1 cellular context compared by ENCODE assay signal in genomic region chr2:231531408-231532188, GRCh38.
A peak's percentile ranks its signal among the peaks of the same experiment; 100 is the strongest.
TF ChIP-seq lines count a peak whose summit lies in the region.

No MANE protein-coding gene starts in this region.

TF ChIP-seq in K562, 482 proteins besides CTCF, POLR2A, EP300 and RAD21:
- TF ChIP-seq ZFP36 (IDR thresholded peaks at IDR 0.05; ENCODE audit: low read depth, low read length, partially characterized antibody) (no peak), NFIX (CRISPR knock-in tag; IDR thresholded peaks at IDR 0.05; ENCODE audit: low read depth) (0 out of 2 replicates have a peak, but pooled peaks have one; percentile 6), NFIC (IDR thresholded peaks at IDR 0.05) (peak; percentile 76)
